10 cellular contexts compared by ENCODE assay signal in the genomic region with DNA sequence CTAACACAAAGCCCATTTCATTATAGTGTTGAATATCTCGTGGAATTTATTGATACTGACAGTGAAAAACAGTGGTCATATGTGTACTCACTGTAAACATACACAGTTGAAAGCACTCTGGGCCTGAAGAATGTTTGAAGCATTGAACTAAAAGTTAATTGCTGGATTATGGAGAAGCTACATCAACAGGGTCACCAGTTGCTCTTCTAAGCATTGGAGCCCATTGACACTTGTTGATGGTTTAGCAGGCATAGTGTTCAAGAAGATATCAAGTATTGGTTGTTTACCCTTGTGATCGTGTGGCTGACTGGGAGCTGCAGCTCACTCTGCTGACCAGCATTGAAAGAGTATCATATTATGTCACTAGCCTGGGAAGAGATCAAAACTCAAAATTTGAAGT. TPM values are rescaled to one million over a fixed set of nuclear protein-coding genes. Genes with fewer than 3 reads are reported as not detected.
"Had no signal": no experiment of that assay in that cellular context is flagged by ENCODE, and none has a peak within 500 bp of the region (broad histone marks: within the 10 kb centered on the region; RNA-seq: fewer than 3 reads in every experiment).

No MANE protein-coding gene starts in this region.

- FAIRE-seq: H1 had no signal

- H3K36me3 ChIP-seq: HAP-1 had no signal

- H3K4me1 ChIP-seq: HAP-1 had no signal

- H3K27ac ChIP-seq: GM23248 had no signal

- ATAC-seq: GM23338, HCT116 had no signal

- DNase-seq: GM23248, GOT3, H7, H9, HCEC 1CT, HFFc6 had no signal

- H3K4me3 ChIP-seq: GM23248, GM23338, HAP-1 had no signal

- H3K9me3 ChIP-seq: HAP-1 had no signal

- H3K4me2 ChIP-seq: GM23338 had no signal

- H2AFZ ChIP-seq: GM23248, GM23338 had no signal

- H3K9ac ChIP-seq: GM23248 had no signal

RNA-seq across cellular contexts. Expression of a gene that starts 10.3 kb away (rescaled TPM):
- total RNA-seq: GM23248 had no signal
